ENCODE assay signal across 8 cellular contexts in genomic region chr5:175238326-175238725, GRCh38.
"Had no signal": no experiment of that assay in that cellular context is flagged by ENCODE, and none has a peak within 500 bp of the region (broad histone marks: within the 10 kb centered on the region; RNA-seq: fewer than 3 reads in every experiment).

No MANE protein-coding gene starts in this region.

- FAIRE-seq: G401.6, GM12878, GM12891, GM12892, GM18507, GM19239 had no signal

- DNase-seq: GDM1, GF-D8 had no signal

- H3K4me3 ChIP-seq: GM12878 had no signal
